8 cellular contexts compared by ENCODE assay signal in genomic region chr11:35619030-35619753, GRCh38. TPM values are rescaled to one million over a fixed set of nuclear protein-coding genes. Genes with fewer than 3 reads are reported as not detected.
DNase-seq lines count a peak whose midpoint lies in the region; ATAC-seq and TF ChIP-seq lines count a peak whose summit lies in the region.

No MANE protein-coding gene starts in this region.

- H3K27me3 Mint-ChIP-seq in GM23338 (ENCODE audit: insufficient read depth, low read depth, poor library complexity), result peaks cover 26% of the 10 kb centered on the region

- ATAC-seq in GM23338, result peak; percentile 31
- ATAC-seq in Right ventricle myocardium superior (ENCODE audit: poor library complexity), result peak; percentile 9

- H3K27ac ChIP-seq in GM23338 (ENCODE audit: low read depth), result no peak overlapping the region

- peaks cover 14% of the 10 kb centered on the region for H3K4me1 ChIP-seq in GM23338 (ENCODE audit: insufficient read depth)

- TF ChIP-seq CTCF in GM23338 (conservative IDR thresholded peaks at IDR 0.05; ENCODE audit: low read depth in 2 of 2), result 0 out of 4 replicates have a peak, but pooled peaks of 1 of the 2 experiments have one; percentile 1

- 0 out of 2 replicates have a peak, but pooled peaks cover 2% of the 10 kb centered on the region for H3F3A ChIP-seq in GM23338 (replicated peaks; ENCODE audit: low read depth)

- peaks cover 46% of the 10 kb centered on the region for H3K4me1 Mint-ChIP-seq in GM23338

- DNase-seq in NCI-H510A (lab: John Stamatoyannopoulos, UW) (peak; percentile 29), NCI-H510A treated with DMSO at 0.1 percent for 48 hours (lab: John Stamatoyannopoulos, UW) (no peak), GM23338 (ENCODE audit: low spot score) (peak; percentile 66), MG63 (peak; percentile 71), Right ventricle myocardium superior (peak; percentile 46), posterior cingulate gyrus (peak; percentile 16 to 89 (median 38)), NAMALWA (ENCODE audit: low spot score) (no peak)
- peak; percentile 46 for DNase-seq in activated naive CD4-positive, alpha-beta T cell treated with anti-CD3 and anti-CD28 coated beads, Interleukin-2, amount 50 U/mL, for 16 hours

- no peaks in the 10 kb centered on the region for H3K36me3 ChIP-seq in GM23338 (ENCODE audit: insufficient read depth)
- H3K36me3 ChIP-seq in MG63, result peaks cover 4% of the 10 kb centered on the region; the same call in 1 of the 2 replicates

- peak overlapping the region; percentile 87 for H3K4me2 ChIP-seq in GM23338

- no peaks in the 10 kb centered on the region for H3K9me3 ChIP-seq in MG63

- H3K9me2 ChIP-seq in GM23338 (ENCODE audit: insufficient read depth), result no peaks in the 10 kb centered on the region

- peaks cover 15% of the 10 kb centered on the region for H3K36me3 Mint-ChIP-seq in GM23338 (ENCODE audit: low read depth)

- H3K4me3 Mint-ChIP-seq in GM23338, result peak overlapping the region; percentile 81

- H3K27me3 ChIP-seq in GM23338 (ENCODE audit: insufficient read depth), result peaks cover 38% of the 10 kb centered on the region
- no peaks in the 10 kb centered on the region for H3K27me3 ChIP-seq in MG63

- H3K79me2 ChIP-seq in GM23338 (replicated peaks; ENCODE audit: insufficient read depth), result no peaks in the 10 kb centered on the region

- intact Hi-C loops in Right ventricle myocardium superior (cut with DNase I) (loop anchor here (5.0 to 10.0 kb wide), 6 partner anchors 206 to 856 kb away; no protein-coding TSS in a partner anchor), posterior cingulate gyrus (cut with DNase I) (loop anchor here (5.0 to 10.0 kb wide), 4 partner anchors 124 to 873 kb away; no protein-coding TSS in a partner anchor)

- H2AFZ ChIP-seq in GM23338, result peak overlapping the region; percentile 49; the same call in 1 of the 2 replicates

- H4K20me1 ChIP-seq in GM23338 (replicated peaks; ENCODE audit: insufficient read depth), result no peaks in the 10 kb centered on the region

- H3K4me3 ChIP-seq in GM23338, result peak overlapping the region; percentile 65
- peak overlapping the region; percentile 57 for H3K4me3 ChIP-seq in MG63

- no peak overlapping the region for H3K27ac Mint-ChIP-seq in GM23338

- peaks cover 7% of the 10 kb centered on the region for H3K9me3 Mint-ChIP-seq in GM23338

TF ChIP-seq in GM23338, 12 proteins besides CTCF, POLR2A, EP300 and RAD21:
- TF ChIP-seq ZNF114 (CRISPR knock-in tag; IDR thresholded peaks at IDR 0.05) (no peak), ZNF331 (CRISPR knock-in tag; IDR thresholded peaks at IDR 0.05; ENCODE audit: low read depth) (no peak), EZH2 (IDR thresholded peaks at IDR 0.05; ENCODE audit: low read depth, unreplicated experiment) (no peak), NANOG (IDR thresholded peaks at IDR 0.05; ENCODE audit: borderline replicate concordance) (no peak)
- TF ChIP-seq, protein P1, sequence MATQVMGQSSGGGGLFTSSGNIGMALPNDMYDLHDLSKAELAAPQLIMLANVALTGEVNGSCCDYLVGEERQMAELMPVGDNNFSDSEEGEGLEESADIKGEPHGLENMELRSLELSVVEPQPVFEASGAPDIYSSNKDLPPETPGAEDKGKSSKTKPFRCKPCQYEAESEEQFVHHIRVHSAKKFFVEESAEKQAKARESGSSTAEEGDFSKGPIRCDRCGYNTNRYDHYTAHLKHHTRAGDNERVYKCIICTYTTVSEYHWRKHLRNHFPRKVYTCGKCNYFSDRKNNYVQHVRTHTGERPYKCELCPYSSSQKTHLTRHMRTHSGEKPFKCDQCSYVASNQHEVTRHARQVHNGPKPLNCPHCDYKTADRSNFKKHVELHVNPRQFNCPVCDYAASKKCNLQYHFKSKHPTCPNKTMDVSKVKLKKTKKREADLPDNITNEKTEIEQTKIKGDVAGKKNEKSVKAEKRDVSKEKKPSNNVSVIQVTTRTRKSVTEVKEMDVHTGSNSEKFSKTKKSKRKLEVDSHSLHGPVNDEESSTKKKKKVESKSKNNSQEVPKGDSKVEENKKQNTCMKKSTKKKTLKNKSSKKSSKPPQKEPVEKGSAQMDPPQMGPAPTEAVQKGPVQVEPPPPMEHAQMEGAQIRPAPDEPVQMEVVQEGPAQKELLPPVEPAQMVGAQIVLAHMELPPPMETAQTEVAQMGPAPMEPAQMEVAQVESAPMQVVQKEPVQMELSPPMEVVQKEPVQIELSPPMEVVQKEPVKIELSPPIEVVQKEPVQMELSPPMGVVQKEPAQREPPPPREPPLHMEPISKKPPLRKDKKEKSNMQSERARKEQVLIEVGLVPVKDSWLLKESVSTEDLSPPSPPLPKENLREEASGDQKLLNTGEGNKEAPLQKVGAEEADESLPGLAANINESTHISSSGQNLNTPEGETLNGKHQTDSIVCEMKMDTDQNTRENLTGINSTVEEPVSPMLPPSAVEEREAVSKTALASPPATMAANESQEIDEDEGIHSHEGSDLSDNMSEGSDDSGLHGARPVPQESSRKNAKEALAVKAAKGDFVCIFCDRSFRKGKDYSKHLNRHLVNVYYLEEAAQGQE (IDR thresholded peaks at IDR 0.05; ENCODE audit: unreplicated experiment), result no peak

RNA-seq across cellular contexts. Expression of gene FJX1, which starts 0.9 kb away (rescaled TPM):
- 16.1 and 18.4 TPM in 2 replicates for total RNA-seq in GM23338 (2014; rRNA removed; shearing (Covaris generic))
- polyA plus RNA-seq in GM23338 (2016; fragmentation: Nextera tagmentation; extraction: Ambion mirVana), result 9.4 and 10.0 TPM in 2 replicates
- 29.1 and 30.5 TPM in 2 replicates for total RNA-seq in MG63 (2014; rRNA removed; shearing (Covaris generic); ENCODE audit: low replicate concordance)
- total RNA-seq in Right ventricle myocardium superior, result 0.65 TPM

RNA-seq across cellular contexts. Expression of gene TRIM44, which starts 43.4 kb away (rescaled TPM):
- 10.3 and 11.0 TPM in 2 replicates for total RNA-seq in GM23338 (2014; rRNA removed; shearing (Covaris generic))
- 7.6 and 10.4 TPM in 2 replicates for polyA plus RNA-seq in GM23338 (2016; fragmentation: Nextera tagmentation; extraction: Ambion mirVana)
- total RNA-seq in MG63 (2014; rRNA removed; shearing (Covaris generic); ENCODE audit: low replicate concordance), result 11.7 and 13.0 TPM in 2 replicates
- total RNA-seq in Right ventricle myocardium superior, result 34.0 TPM

Comparison
In these comparisons a context has a peak if more than half of its experiments do, and no peak if none do; other contexts are left out.
1. DNase-seq: peak in NCI-H510A (single experiment), GM23338 (single experiment), MG63 (single experiment), activated naive CD4-positive, alpha-beta T cell treated with anti-CD3 and anti-CD28 coated beads, Interleukin-2, amount 50 U/mL, for 16 hours (single experiment), Right ventricle myocardium superior (single experiment) and posterior cingulate gyrus (10 of 10); none in NCI-H510A treated with DMSO at 0.1 percent for 48 hours (single experiment) and NAMALWA (single experiment).
2. RNA of gene FJX1, which starts 0.9 kb away (total RNA-seq): 29.1 to 30.5 TPM in MG63 and 16.1 to 18.4 TPM in GM23338; 0.65 TPM in Right ventricle myocardium superior (single experiment); every median in the first group is over 10 times any median in the second.